ENCODE assay signal across 9 cellular contexts in the genomic region with DNA sequence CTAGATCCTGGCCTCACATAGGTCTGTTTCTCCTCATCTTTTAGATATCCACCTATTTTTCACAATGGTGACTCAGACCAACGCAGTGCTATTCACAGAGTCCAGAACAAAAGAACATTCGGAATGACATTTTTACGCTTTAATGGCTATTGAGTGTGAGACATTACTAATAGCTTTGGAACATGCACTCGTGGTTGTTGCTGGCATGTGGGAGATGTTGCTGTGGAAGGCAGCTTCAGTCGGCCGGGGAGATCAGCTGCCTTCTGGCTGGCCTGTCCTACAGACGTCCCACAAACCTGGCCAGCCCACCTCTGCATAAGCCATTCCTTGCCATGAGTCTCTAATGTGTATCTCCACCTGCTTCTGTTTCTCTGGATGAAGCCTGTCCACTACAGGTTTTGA. TPM values are rescaled to one million over a fixed set of nuclear protein-coding genes. Genes with fewer than 3 reads are reported as not detected.
DNase-seq lines count a peak whose midpoint lies in the region; ATAC-seq and TF ChIP-seq lines count a peak whose summit lies in the region.
"Had no signal": no experiment of that assay in that cellular context is flagged by ENCODE, and none has a peak within 500 bp of the region (broad histone marks: within the 10 kb centered on the region; RNA-seq: fewer than 3 reads in every experiment).

No MANE protein-coding gene starts in this region.

- DNase-seq in A172 (ENCODE audit: low spot score) (peak; percentile 55), right lobe of liver (no peak), AML-193 (lab: John Stamatoyannopoulos, UW) (no peak), germinal center (ENCODE audit: low spot score) (no peak), Kasumi-1 (lab: John Stamatoyannopoulos, UW) (no peak)

- TF ChIP-seq CTCF in right lobe of liver (IDR thresholded peaks at IDR 0.05) = no peak

- H3K27ac ChIP-seq in right lobe of liver = peak overlapping the region; percentile 73 to 99 (median 78)

- no peaks in the 10 kb centered on the region for H3K9me3 ChIP-seq in right lobe of liver

- ATAC-seq in right lobe of liver (no peak), GM21526 (IDR thresholded peaks at IDR 0.05; ENCODE audit: low FRiP score, unreplicated experiment) (no peak)
- ATAC-seq: activated CD4-positive, CD25-positive, alpha-beta regulatory T cell treated with anti-CD3 and anti-CD28 coated beads, Interleukin-2, amount 50 U/mL, for 24 hours had no signal

- H3K4me3 ChIP-seq in GM08714 (ENCODE audit: low read length) (peak overlapping the region; percentile 20; the same call in 1 of the 2 replicates), right lobe of liver (no peak overlapping the region)

- no peaks in the 10 kb centered on the region for H3K27me3 ChIP-seq in right lobe of liver

- H3K36me3 ChIP-seq in right lobe of liver = no peaks in the 10 kb centered on the region

- H3K36me3 Mint-ChIP-seq in activated naive CD8-positive, alpha-beta T cell = peaks cover 5% of the 10 kb centered on the region

- intact Hi-C loops in right lobe of liver (cut with DNase I) = no loop called here

- TF ChIP-seq POLR2A in right lobe of liver (IDR thresholded peaks at IDR 0.05) = no peak

- H3K4me1 ChIP-seq in right lobe of liver = peaks cover 0 to 41% (median 5%) of the 10 kb centered on the region in 4 donors

- peak overlapping the region; percentile 89 for H3K27ac Mint-ChIP-seq in activated naive CD8-positive, alpha-beta T cell

- H3K27me3 Mint-ChIP-seq in activated naive CD8-positive, alpha-beta T cell = no peaks in the 10 kb centered on the region

- H3K9me3 Mint-ChIP-seq in activated naive CD8-positive, alpha-beta T cell (ENCODE audit: low read depth) = no peaks in the 10 kb centered on the region

- WGBS in right lobe of liver (ENCODE audit: insufficient coverage, low coverage, low lambda C conversion rate, missing lambda C conversion rate) = 67% methylated on average over 7 of the region's 7 CpGs

- peak overlapping the region; percentile 96 for H3K4me3 Mint-ChIP-seq in activated naive CD8-positive, alpha-beta T cell

- peaks cover 78% of the 10 kb centered on the region for H3K4me1 Mint-ChIP-seq in activated naive CD8-positive, alpha-beta T cell (ENCODE audit: low read depth)

RNA-seq across cellular contexts. Expression of gene MBP, which starts 3.4 kb away (rescaled TPM):
- not detected in 2 replicates for total RNA-seq in A172 (2014; rRNA removed; shearing (Covaris generic))
- total RNA-seq in right lobe of liver = 10 to 100 TPM; 24.0 to 40.8 (median 27.6) TPM

Comparison
In these comparisons a context has a peak if more than half of its experiments do, and no peak if none do; other contexts are left out.
1. RNA of gene MBP, which starts 3.4 kb away (total RNA-seq): 24.0 to 40.8 TPM in right lobe of liver; not detected in A172; every median in the first group is over 10 times any median in the second.